ENCODE assay signal across 16 cellular contexts in genomic region chr6:123742626-123743025, GRCh38.
DNase-seq lines count a peak whose midpoint lies in the region; TF ChIP-seq lines count a peak whose summit lies in the region.
"Had no signal": no experiment of that assay in that cellular context is flagged by ENCODE, and none has a peak within 500 bp of the region (broad histone marks: within the 10 kb centered on the region; RNA-seq: fewer than 3 reads in every experiment).

No MANE protein-coding gene starts in this region.

- no peaks in the 10 kb centered on the region for H3K4me1 ChIP-seq in esophagus squamous epithelium
- H3K4me1 ChIP-seq: SJSA1 had no signal

- no peak for TF ChIP-seq CTCF in astrocyte of the spinal cord (IDR thresholded peaks at IDR 0.05; ENCODE audit: low read depth, low read length)
- no peak for TF ChIP-seq CTCF in esophagus squamous epithelium (IDR thresholded peaks at IDR 0.05)

- intact Hi-C loops in esophagus squamous epithelium (cut with DNase I): no loop called here

- H3K9me3 ChIP-seq in esophagus squamous epithelium: no peaks in the 10 kb centered on the region
- H3K9me3 ChIP-seq: SJSA1 had no signal

- H3K4me3 ChIP-seq in astrocyte of the spinal cord (ENCODE audit: low read depth, low read length): no peak overlapping the region
- H3K4me3 ChIP-seq in esophagus squamous epithelium: no peak overlapping the region
- H3K4me3 ChIP-seq: SJSA1 had no signal

- no peak overlapping the region for H3K27ac ChIP-seq in esophagus squamous epithelium
- H3K27ac ChIP-seq: C4-2B, SJSA1 had no signal

- no peak for TF ChIP-seq POLR2A in esophagus squamous epithelium (IDR thresholded peaks at IDR 0.05)

- no peaks in the 10 kb centered on the region for H3K27me3 ChIP-seq in esophagus squamous epithelium
- H3K27me3 ChIP-seq: SJSA1 had no signal

- H3K36me3 ChIP-seq in esophagus squamous epithelium: no peaks in the 10 kb centered on the region
- H3K36me3 ChIP-seq: SJSA1 had no signal

- in situ Hi-C loops in astrocyte of the spinal cord (cut with HindIII; ENCODE audit: low sequenced_read_pairs): no loop called here

- DNase-seq in NCI-H446 treated with DMSO at 0.1 percent for 48 hours (lab: John Stamatoyannopoulos, UW) (peak; percentile 34), astrocyte of the spinal cord (ENCODE audit: low read depth, low spot score) (peak; percentile 15), foreskin melanocyte (peak; percentile 15), superior temporal gyrus (ENCODE audit: extremely low spot score) (peak; percentile 46), medulla oblongata (ENCODE audit: extremely low spot score) (no peak), esophagus squamous epithelium (lab: John Stamatoyannopoulos, UW) (no peak), NCI-H1694 (lab: John Stamatoyannopoulos, UW) (no peak)
- DNase-seq: DMS79, HFFc6, KG1, NCI-H187, NCI-H2107, NCI-H226, NCI-H526 treated with DMSO at 0.1 percent for 48 hours had no signal

Comparison
In these comparisons a context has a peak if more than half of its experiments do, and no peak if none do; other contexts are left out.
1. DNase-seq: peak in NCI-H446 treated with DMSO at 0.1 percent for 48 hours (single experiment), astrocyte of the spinal cord (single experiment), foreskin melanocyte (single experiment) and superior temporal gyrus (single experiment); none in medulla oblongata (single experiment), esophagus squamous epithelium (single experiment) and NCI-H1694 (single experiment).